Comparison of ENCODE assay signal across 7 cellular contexts in genomic region chr7:104231054-104232046, GRCh38. TPM values are rescaled to one million over a fixed set of nuclear protein-coding genes. Genes with fewer than 3 reads are reported as not detected.
DNase-seq lines count a peak whose midpoint lies in the region; ATAC-seq and TF ChIP-seq lines count a peak whose summit lies in the region.

No MANE protein-coding gene starts in this region.

- peak; percentile 64 for DNase-seq in GM10266 (ENCODE audit: extremely low spot score)
- DNase-seq in GM23248: peak; percentile 80
- peak; percentile 69 for DNase-seq in KBM-7
- peak; percentile 81 for DNase-seq in RKO (ENCODE audit: low spot score)
- DNase-seq in activated naive CD8-positive, alpha-beta T cell treated with anti-CD3 and anti-CD28 coated beads for 36 hours: peak; percentile 14
- peak in 1 of 2 donors; percentile 22 for DNase-seq in heart right ventricle
- peak; percentile 56 for DNase-seq in putamen (ENCODE audit: low spot score)

- H4K20me1 ChIP-seq in GM23248 (ENCODE audit: insufficient read depth): no peaks in the 10 kb centered on the region

- TF ChIP-seq CTCF in GM10266 (IDR thresholded peaks at IDR 0.05; ENCODE audit: control insufficient read depth, insufficient read depth, low read depth, missing control alignments) (peak; percentile 89), heart right ventricle (IDR thresholded peaks at IDR 0.05) (peak; percentile 56 to 84 (median 77))

- H3K4me1 ChIP-seq in GM23248 (ENCODE audit: insufficient read depth): no peaks in the 10 kb centered on the region
- H3K4me1 ChIP-seq in heart right ventricle: peaks cover 0 to 6% (median 0%) of the 10 kb centered on the region in 9 donors

- H3K9me3 Mint-ChIP-seq in activated naive CD8-positive, alpha-beta T cell treated with anti-CD3 and anti-CD28 coated beads for 36 hours: no peaks in the 10 kb centered on the region

- H3K79me2 ChIP-seq in GM23248 (ENCODE audit: insufficient read depth): no peaks in the 10 kb centered on the region

- H3K4me3 Mint-ChIP-seq in activated naive CD8-positive, alpha-beta T cell treated with anti-CD3 and anti-CD28 coated beads for 36 hours: no peak overlapping the region

- in situ Hi-C loops in GM23248 (cut with MboI): no loop called here
- in situ Hi-C loops in KBM-7 (cut with MboI; ENCODE audit: low pct_unique_long_range_greater_than_20kb, low sequenced_read_pairs): no loop called here

- H3F3A ChIP-seq in GM23248 (ENCODE audit: insufficient read depth): 0 out of 2 replicates have a peak, but pooled peaks cover 6% of the 10 kb centered on the region

- H3K9me3 ChIP-seq in GM23248 (ENCODE audit: low read depth) (no peaks in the 10 kb centered on the region), heart right ventricle (no peaks in the 10 kb centered on the region)

- H3K27me3 Mint-ChIP-seq in activated naive CD8-positive, alpha-beta T cell treated with anti-CD3 and anti-CD28 coated beads for 36 hours: peaks cover 20% of the 10 kb centered on the region

- H2AFZ ChIP-seq in GM23248: no peak overlapping the region

- H3K36me3 Mint-ChIP-seq in activated naive CD8-positive, alpha-beta T cell treated with anti-CD3 and anti-CD28 coated beads for 36 hours: no peaks in the 10 kb centered on the region

- H3K27ac ChIP-seq in GM23248 (no peak overlapping the region), heart right ventricle (no peak overlapping the region)

- H3K9ac ChIP-seq in GM23248: no peak overlapping the region

- H3K4me3 ChIP-seq in GM23248: no peak overlapping the region
- no peak overlapping the region for H3K4me3 ChIP-seq in heart right ventricle

- intact Hi-C loops in heart right ventricle (cut with DNase I): loop anchor here in 9 of 10 donors (2.0 to 10.0 kb wide), 5 partner anchors 613 to 689 kb away; no protein-coding TSS in a partner anchor

- H3K27me3 ChIP-seq in GM23248 (replicated peaks; ENCODE audit: insufficient read depth) (peaks cover 5% of the 10 kb centered on the region; the same call in 1 of the 2 replicates), heart right ventricle (peaks cover 0 to 35% (median 17%) of the 10 kb centered on the region in 7 donors)

- 15 to 18% methylated on average over 29 of the region's 29 CpGs for WGBS in GM23248 (ENCODE audit: low coverage in 1 of 2, low lambda C conversion rate in 2 of 2, missing lambda C conversion rate in 2 of 2), 2 experiments
- 18 to 22% methylated on average over 29 of the region's 29 CpGs for WGBS in heart right ventricle, 2 donors

- peaks cover 1% of the 10 kb centered on the region for H3K4me1 Mint-ChIP-seq in activated naive CD8-positive, alpha-beta T cell treated with anti-CD3 and anti-CD28 coated beads for 36 hours

- H3K27ac Mint-ChIP-seq in activated naive CD8-positive, alpha-beta T cell treated with anti-CD3 and anti-CD28 coated beads for 36 hours: no peak overlapping the region

- no peak overlapping the region for H3K4me2 ChIP-seq in GM23248 (ENCODE audit: unreplicated experiment)

- ATAC-seq in heart right ventricle: peak in 6 of 8 donors; percentile 49 to 78 (median 58)

- H3K9me2 ChIP-seq in GM23248 (ENCODE audit: insufficient read depth): no peaks in the 10 kb centered on the region

- H3K36me3 ChIP-seq in GM23248 (ENCODE audit: low read depth) (no peaks in the 10 kb centered on the region), heart right ventricle (no peaks in the 10 kb centered on the region)

RNA-seq across cellular contexts. Expression of gene ORC5, which starts 23.5 kb away (rescaled TPM):
- 21.4 and 23.3 TPM in 2 replicates for total RNA-seq in GM23248 (2014; rRNA removed; shearing (Covaris generic))
- polyA plus RNA-seq in GM23248 (2016; fragmentation: Nextera tagmentation; extraction: Ambion mirVana) (24.0 and 24.9 TPM in 2 replicates), heart right ventricle (1 to 10 TPM; 3.2 to 6.5 TPM)
- total RNA-seq in activated naive CD8-positive, alpha-beta T cell treated with anti-CD3 and anti-CD28 coated beads for 36 hours: 10 to 100 TPM; 31.5 to 32.9 TPM
- total RNA-seq in heart right ventricle: 10 to 100 TPM in 1 of 10 donors, 1 to 10 TPM in 9; 5.6 to 12.0 (median 7.2) TPM
